ENCODE assay signal across 9 cellular contexts in genomic region chr17:39794249-39794970, GRCh38. TPM values are rescaled to one million over a fixed set of nuclear protein-coding genes. Genes with fewer than 3 reads are reported as not detected.
DNase-seq lines count a peak whose midpoint lies in the region; ATAC-seq and TF ChIP-seq lines count a peak whose summit lies in the region.
"Had no signal": no experiment of that assay in that cellular context is flagged by ENCODE, and none has a peak within 500 bp of the region (broad histone marks: within the 10 kb centered on the region; RNA-seq: fewer than 3 reads in every experiment).

No MANE protein-coding gene starts in this region.

- peaks cover 84% of the 10 kb centered on the region for H3K4me1 Mint-ChIP-seq in activated naive CD4-positive, alpha-beta T cell treated with anti-CD3 and anti-CD28 coated beads, Interleukin-2, amount 50 U/mL, for 24 hours
- H3K4me1 Mint-ChIP-seq in Caco-2 (ENCODE audit: low read depth, unreplicated experiment) = no peaks in the 10 kb centered on the region

- H3K9me3 Mint-ChIP-seq in activated naive CD4-positive, alpha-beta T cell treated with anti-CD3 and anti-CD28 coated beads, Interleukin-2, amount 50 U/mL, for 24 hours = no peaks in the 10 kb centered on the region
- H3K9me3 Mint-ChIP-seq in Caco-2 (ENCODE audit: unreplicated experiment) = peaks cover 6% of the 10 kb centered on the region

- intact Hi-C loops in Caco-2 (cut with micrococcal nuclease; ENCODE audit: unreplicated experiment) = no loop called here

- peak; percentile 83 for ATAC-seq in GM19372 (IDR thresholded peaks at IDR 0.05; ENCODE audit: low read depth, unreplicated experiment)
- peak; percentile 83 for ATAC-seq in HG03135 (IDR thresholded peaks at IDR 0.05; ENCODE audit: unreplicated experiment)
- ATAC-seq: Panc1 had no signal

- H3K27me3 Mint-ChIP-seq in activated naive CD4-positive, alpha-beta T cell treated with anti-CD3 and anti-CD28 coated beads, Interleukin-2, amount 50 U/mL, for 24 hours = no peaks in the 10 kb centered on the region
- H3K27me3 Mint-ChIP-seq in Caco-2 (ENCODE audit: insufficient read depth, unreplicated experiment) = no peaks in the 10 kb centered on the region

- BruUV-seq in Caco-2 (replicated peaks; lab: Mats Ljungman, UMichigan) = no TSS peak

- CTCF ChIA-PET in RWPE1 (lab: Yijun Ruan, JAX) = interaction anchor here (0.6 to 0.8 kb wide), 3 partner anchors 11 to 212 kb away, joined by 3 to 4 read pairs (median 3); no protein-coding TSS in a partner anchor
- CTCF ChIA-PET in Caco-2 (lab: Charles Lee) = no interaction called here

- POLR2A ChIA-PET in RWPE1 (lab: Yijun Ruan, JAX; ENCODE audit: low non-redundant PET) = no interaction called here
- POLR2A ChIA-PET in Caco-2 (lab: Charles Lee) = no interaction called here

- DNase-seq in NCI-H1105 (lab: John Stamatoyannopoulos, UW) (no peak), RWPE1 (ENCODE audit: low spot score) (no peak), Caco-2 (no peak), GM03348 (ENCODE audit: low spot score) (no peak)

- H3K36me3 Mint-ChIP-seq in activated naive CD4-positive, alpha-beta T cell treated with anti-CD3 and anti-CD28 coated beads, Interleukin-2, amount 50 U/mL, for 24 hours = peaks cover 32% of the 10 kb centered on the region
- H3K36me3 Mint-ChIP-seq in Caco-2 (ENCODE audit: insufficient read depth, unreplicated experiment) = no peaks in the 10 kb centered on the region

- H3K36me3 ChIP-seq in Caco-2 (ENCODE audit: control insufficient read depth, insufficient read depth, low read length) = no peaks in the 10 kb centered on the region

- no peak overlapping the region for H3K27ac ChIP-seq in RWPE1

- H3K4me3 ChIP-seq in GM08714 (ENCODE audit: low read length) (peak overlapping the region; percentile 60; the same call in 1 of the 2 replicates), Caco-2 (ENCODE audit: low read depth, low read length) (no peak overlapping the region)

- no peaks in the 10 kb centered on the region for H3K27me3 ChIP-seq in Caco-2 (replicated peaks; ENCODE audit: control insufficient read depth, insufficient read depth, low read length)

- no peaks in the 10 kb centered on the region for H3K9me3 ChIP-seq in Caco-2

- H3K27ac Mint-ChIP-seq in activated naive CD4-positive, alpha-beta T cell treated with anti-CD3 and anti-CD28 coated beads, Interleukin-2, amount 50 U/mL, for 24 hours = peak overlapping the region; percentile 94
- no peak overlapping the region for H3K27ac Mint-ChIP-seq in Caco-2 (ENCODE audit: unreplicated experiment)

- H3K4me3 Mint-ChIP-seq in activated naive CD4-positive, alpha-beta T cell treated with anti-CD3 and anti-CD28 coated beads, Interleukin-2, amount 50 U/mL, for 24 hours = peak overlapping the region; percentile 51
- H3K4me3 Mint-ChIP-seq in Caco-2 (ENCODE audit: unreplicated experiment) = no peak overlapping the region

- no peaks in the 10 kb centered on the region for H3K4me1 ChIP-seq in Caco-2

- TF ChIP-seq CTCF in RWPE1 (conservative IDR thresholded peaks at IDR 0.05; ENCODE audit: low read depth) (no peak), Caco-2 (IDR thresholded peaks at IDR 0.05; ENCODE audit: insufficient read depth in 1 of 2, low read depth in 1 of 2, low read length in 1 of 2, severe bottlenecking in 1 of 2, unreplicated experiment in 1 of 2) (no peak)

RNA-seq across cellular contexts. Expression of gene GRB7, which starts 56.7 kb away (rescaled TPM):
- total RNA-seq in Caco-2 (2022) = 83.3 and 98.6 TPM in 2 replicates
